In genomic region chr21:17526771-17527170, GRCh38 we compare ENCODE assay signal across 24 cellular contexts. TPM values are rescaled to one million over a fixed set of nuclear protein-coding genes. Genes with fewer than 3 reads are reported as not detected.
A peak's percentile ranks its signal among the peaks of the same experiment; 100 is the strongest.
DNase-seq lines count a peak whose midpoint lies in the region; ATAC-seq, FAIRE-seq and TF ChIP-seq lines count a peak whose summit lies in the region.
"Had no signal": no experiment of that assay in that cellular context is flagged by ENCODE, and none has a peak within 500 bp of the region (broad histone marks: within the 10 kb centered on the region; RNA-seq: fewer than 3 reads in every experiment).

No MANE protein-coding gene starts in this region.

- no peaks in the 10 kb centered on the region for H3K27me3 Mint-ChIP-seq in astrocyte (ENCODE audit: low read depth, unreplicated experiment)
- H3K27me3 Mint-ChIP-seq: activated naive CD8-positive, alpha-beta T cell had no signal

- no peaks in the 10 kb centered on the region for H3F3A ChIP-seq in smooth muscle cell (ENCODE audit: low read depth)

- peak overlapping the region; percentile 63 for H3K4me3 Mint-ChIP-seq in astrocyte (ENCODE audit: unreplicated experiment)
- H3K4me3 Mint-ChIP-seq: activated CD4-positive, alpha-beta memory T cell treated with anti-CD3 and anti-CD28 coated beads, Interleukin-2, amount 10 ng/mL, durations not matched to agents 7 days and 5 days; activated naive CD8-positive, alpha-beta T cell; memory B cell; stimulated activated effector memory CD8-positive, alpha-beta T cell treated with anti-CD3 and anti-CD28 coated beads, Interleukin-12 subunit alpha, Interleukin-12 subunit beta, amount 100 ng/mL, for 72 hours had no signal

- H3K4me2 ChIP-seq in astrocyte (ENCODE audit: low read length) (no peak overlapping the region), smooth muscle cell (no peak overlapping the region)

- H3K4me3 ChIP-seq in HUES64 (ENCODE audit: low read length) = no peak overlapping the region
- no peak overlapping the region for H3K4me3 ChIP-seq in astrocyte (ENCODE audit: insufficient read depth, low read depth, low read length)
- no peak overlapping the region for H3K4me3 ChIP-seq in smooth muscle cell
- no peak overlapping the region for H3K4me3 ChIP-seq in lower leg skin (ENCODE audit: low read depth, poor library complexity, severe bottlenecking)
- H3K4me3 ChIP-seq: testis had no signal

- no peak for TF ChIP-seq POLR2A in lower leg skin (IDR thresholded peaks at IDR 0.05)

- H3K36me3 ChIP-seq in HUES64 (ENCODE audit: insufficient read depth, low read length) (peaks cover under 1% of the 10 kb centered on the region; the same call in 1 of the 2 replicates), astrocyte (ENCODE audit: insufficient read depth, low read length) (no peaks in the 10 kb centered on the region), smooth muscle cell (ENCODE audit: low read depth) (no peaks in the 10 kb centered on the region)

- H3K4me1 ChIP-seq in HUES64 (ENCODE audit: insufficient read depth, low read length) (peaks cover 38% of the 10 kb centered on the region), astrocyte (ENCODE audit: insufficient read depth, low read length) (peaks cover 7% of the 10 kb centered on the region), smooth muscle cell (ENCODE audit: low read depth) (peaks cover 7% of the 10 kb centered on the region)

- DNase-seq in astrocyte (ENCODE audit: low read depth) = no peak
- no peak for DNase-seq in epithelial cell of prostate (ENCODE audit: low read depth, low spot score)
- no peak for DNase-seq in smooth muscle cell (lab: John Stamatoyannopoulos, UW; ENCODE audit: unreplicated experiment)
- DNase-seq in SIG-M5 treated with dmso at 0.1 percent for 504 hours (lab: John Stamatoyannopoulos, UW; ENCODE audit: unreplicated experiment) = no peak
- no peak for DNase-seq in lower leg skin (ENCODE audit: low spot score in 2 of 2)
- DNase-seq: activated CD4-positive, alpha-beta memory T cell treated with anti-CD3 and anti-CD28 coated beads, Interleukin-2, amount 10 ng/mL, durations not matched to agents 7 days and 5 days; C1 segment of cervical spinal cord; HCEC 1CT; NCI-H1417; NK-92 treated with Interleukin-12 subunit alpha and Interleukin-12 subunit beta, amount 100 ng/mL, for 24 hours; occipital lobe; SHP77 treated with DMSO at 0.1 percent for 48 hours; stimulated activated CD4-positive, alpha-beta T cell treated with anti-CD3 and anti-CD28 coated beads, Interleukin-2, amount 100 ng/mL, for 48 hours; testis had no signal

- no peak overlapping the region for H2AFZ ChIP-seq in astrocyte (ENCODE audit: low read depth, low read length)
- H2AFZ ChIP-seq in smooth muscle cell (ENCODE audit: low read depth) = no peak overlapping the region

- H3K9ac ChIP-seq in HUES64 (ENCODE audit: low read depth, low read length) (no peak overlapping the region), astrocyte (ENCODE audit: low read length) (no peak overlapping the region), smooth muscle cell (ENCODE audit: low read depth) (no peak overlapping the region)

- no peaks in the 10 kb centered on the region for H3K27me3 ChIP-seq in HUES64 (ENCODE audit: insufficient read depth, low read length)
- H3K27me3 ChIP-seq in astrocyte (ENCODE audit: insufficient read depth, low read length) = no peaks in the 10 kb centered on the region
- no peaks in the 10 kb centered on the region for H3K27me3 ChIP-seq in smooth muscle cell (ENCODE audit: low read depth)
- H3K27me3 ChIP-seq: testis had no signal

- no peaks in the 10 kb centered on the region for H4K20me1 ChIP-seq in astrocyte (ENCODE audit: insufficient read depth, low read length)
- H4K20me1 ChIP-seq in smooth muscle cell (ENCODE audit: low read depth) = peaks cover 25% of the 10 kb centered on the region

- no peak for ATAC-seq in HG03460 (IDR thresholded peaks at IDR 0.05; ENCODE audit: unreplicated experiment)
- ATAC-seq: activated CD4-positive, CD25-positive, alpha-beta regulatory T cell treated with anti-CD3 and anti-CD28 coated beads, Interleukin-2, amount 50 U/mL, for 24 hours; stimulated activated effector memory CD8-positive, alpha-beta T cell treated with anti-CD3 and anti-CD28 coated beads, Interleukin-12 subunit alpha, Interleukin-12 subunit beta, amount 100 ng/mL, for 72 hours had no signal

- intact Hi-C loops in lower leg skin (cut with DNase I; ENCODE audit: low total_unique reads) = no loop called here

- H3K27ac Mint-ChIP-seq in astrocyte (ENCODE audit: unreplicated experiment) = peak overlapping the region; percentile 94
- H3K27ac Mint-ChIP-seq: activated CD4-positive, alpha-beta memory T cell treated with anti-CD3 and anti-CD28 coated beads, Interleukin-2, amount 10 ng/mL, durations not matched to agents 7 days and 5 days; activated naive CD8-positive, alpha-beta T cell; activated T-helper 2 cell treated with anti-CD3 and anti-CD28 coated beads, Interferon-gamma antibody, Interleukin-2, Interleukin-4, amounts not matched to agents 10 μg/mL and 5 μg/mL and 100 μg/mL, durations not matched to agents 14 hours and 24 hours and 36 hours; memory B cell; stimulated activated effector memory CD8-positive, alpha-beta T cell treated with anti-CD3 and anti-CD28 coated beads, Interleukin-12 subunit alpha, Interleukin-12 subunit beta, amount 100 ng/mL, for 72 hours had no signal

- H3K27ac ChIP-seq in HUES64 (ENCODE audit: low read depth, low read length) (peak overlapping the region; percentile 61), astrocyte (ENCODE audit: low read depth, low read length) (no peak overlapping the region), epithelial cell of prostate (peak overlapping the region; percentile 37), smooth muscle cell (ENCODE audit: low read depth) (peak overlapping the region; percentile 25)
- H3K27ac ChIP-seq: testis had no signal

- no peaks in the 10 kb centered on the region for H3K9me3 Mint-ChIP-seq in astrocyte (ENCODE audit: unreplicated experiment)
- H3K9me3 Mint-ChIP-seq: activated CD4-positive, alpha-beta memory T cell treated with anti-CD3 and anti-CD28 coated beads, Interleukin-2, amount 10 ng/mL, durations not matched to agents 7 days and 5 days; activated T-helper 2 cell treated with anti-CD3 and anti-CD28 coated beads, Interferon-gamma antibody, Interleukin-2, Interleukin-4, amounts not matched to agents 10 μg/mL and 5 μg/mL and 100 μg/mL, durations not matched to agents 14 hours and 24 hours and 36 hours; memory B cell; stimulated activated effector memory CD8-positive, alpha-beta T cell treated with anti-CD3 and anti-CD28 coated beads, Interleukin-12 subunit alpha, Interleukin-12 subunit beta, amount 100 ng/mL, for 72 hours had no signal

- H3K4me1 Mint-ChIP-seq in astrocyte (ENCODE audit: low read depth, unreplicated experiment) = peaks cover 12% of the 10 kb centered on the region
- H3K4me1 Mint-ChIP-seq: memory B cell; stimulated activated effector memory CD8-positive, alpha-beta T cell treated with anti-CD3 and anti-CD28 coated beads, Interleukin-12 subunit alpha, Interleukin-12 subunit beta, amount 100 ng/mL, for 72 hours had no signal

- TF ChIP-seq CTCF in astrocyte (IDR thresholded peaks at IDR 0.05; ENCODE audit: insufficient read depth, low read depth, low read length) (no peak), smooth muscle cell (IDR thresholded peaks at IDR 0.05; ENCODE audit: borderline replicate concordance, insufficient read depth, poor library complexity, severe bottlenecking) (no peak), lower leg skin (IDR thresholded peaks at IDR 0.05) (no peak)

- H3K79me2 ChIP-seq in astrocyte (ENCODE audit: insufficient read depth, low read length) = no peaks in the 10 kb centered on the region
- H3K79me2 ChIP-seq in smooth muscle cell (ENCODE audit: low read depth) = peaks cover 41% of the 10 kb centered on the region

- H3K36me3 Mint-ChIP-seq in astrocyte (ENCODE audit: low read depth, unreplicated experiment) = no peaks in the 10 kb centered on the region
- H3K36me3 Mint-ChIP-seq: activated naive CD8-positive, alpha-beta T cell; memory B cell; stimulated activated effector memory CD8-positive, alpha-beta T cell treated with anti-CD3 and anti-CD28 coated beads, Interleukin-12 subunit alpha, Interleukin-12 subunit beta, amount 100 ng/mL, for 72 hours had no signal

- no peaks in the 10 kb centered on the region for H3K9me3 ChIP-seq in HUES64 (ENCODE audit: insufficient read depth, low read depth, low read length)
- no peaks in the 10 kb centered on the region for H3K9me3 ChIP-seq in astrocyte (ENCODE audit: insufficient read depth, low read depth, low read length)
- H3K9me3 ChIP-seq in smooth muscle cell (replicated peaks; ENCODE audit: low read depth) = no peaks in the 10 kb centered on the region
- H3K9me3 ChIP-seq: testis had no signal

- no peak for FAIRE-seq in astrocyte (lab: Jason Lieb, UNC)
- FAIRE-seq: colon, D721Med, GM12891 had no signal

- WGBS in HUES64 = 87% methylated on average over 3 of the region's 3 CpGs
- 83% methylated on average over 3 of the region's 3 CpGs for WGBS in smooth muscle cell (ENCODE audit: low lambda C conversion rate)
- 68 to 69% methylated on average over 3 of the region's 3 CpGs for WGBS in lower leg skin, 2 donors

RNA-seq across cellular contexts. Expression of gene CXADR, which starts 13.9 kb away (rescaled TPM):
- polyA plus RNA-seq in HUES64 (2013, experiment 1 of 2) = 99.7 TPM
- 88.2 TPM for polyA plus RNA-seq in HUES64 (2013, experiment 2 of 2)
- 20.2 and 30.6 TPM in 2 replicates for total RNA-seq in astrocyte
- total RNA-seq in smooth muscle cell = 42.0 and 55.2 TPM in 2 replicates
- polyA plus RNA-seq in smooth muscle cell = 19.5 and 26.2 TPM in 2 replicates
- total RNA-seq in lower leg skin = 100 to 1,000 TPM in 3 of 4 donors, 10 to 100 TPM in 1; 84.7 to 134 (median 123) TPM
